In genomic region chr12:113586461-113586860, GRCh38 we compare ENCODE assay signal across 21 cellular contexts.
A peak's percentile ranks its signal among the peaks of the same experiment; 100 is the strongest.
DNase-seq lines count a peak whose midpoint lies in the region; ATAC-seq, FAIRE-seq and TF ChIP-seq lines count a peak whose summit lies in the region.
"Had no signal": no experiment of that assay in that cellular context is flagged by ENCODE, and none has a peak within 500 bp of the region (broad histone marks: within the 10 kb centered on the region; RNA-seq: fewer than 3 reads in every experiment).

No MANE protein-coding gene starts in this region.

- no peak overlapping the region for H2AFZ ChIP-seq in K562 (ENCODE audit: low read depth, low read length)
- H2AFZ ChIP-seq: GM23248 had no signal

- no peak for TF ChIP-seq CTCF in A549 (IDR thresholded peaks at IDR 0.05)
- TF ChIP-seq CTCF in K562 (IDR thresholded peaks at IDR 0.05 in 2 of 3, conservative IDR thresholded peaks at IDR 0.05 in 1 of 3; ENCODE audit: insufficient read depth in 2 of 3, low read depth in 1 of 3, low read length in 3 of 3), result no peak
- no peak for TF ChIP-seq CTCF in testis (IDR thresholded peaks at IDR 0.05)
- no peak for TF ChIP-seq CTCF in GM10266 (IDR thresholded peaks at IDR 0.05; ENCODE audit: control insufficient read depth, insufficient read depth, low read depth, missing control alignments)

- no peak overlapping the region for H3K4me3 ChIP-seq in A549
- H3K4me3 ChIP-seq in K562, result no peak overlapping the region
- no peak overlapping the region for H3K4me3 ChIP-seq in testis
- H3K4me3 ChIP-seq: GM23248 had no signal

- no peak overlapping the region for H3K9ac ChIP-seq in K562 (ENCODE audit: insufficient read depth in 1 of 2, low read depth in 2 of 2, low read length in 2 of 2)
- H3K9ac ChIP-seq: GM23248 had no signal

- in situ Hi-C loops in K562 (cut with MboI), result no loop called here

- WGBS in A549 (ENCODE audit: missing lambda C conversion rate), result 25% methylated on average over 4 of the region's 4 CpGs
- 53% methylated on average over 4 of the region's 4 CpGs for WGBS in K562 (ENCODE audit: insufficient coverage, low coverage, missing lambda C conversion rate)
- 76 to 90% methylated on average over 4 of the region's 4 CpGs for WGBS in testis, 2 donors

- POLR2A ChIA-PET in A549 (lab: Yijun Ruan, JAX), result no interaction called here
- POLR2A ChIA-PET in K562 (lab: Yijun Ruan, JAX), result no interaction called here

- no peaks in the 10 kb centered on the region for H3K9me1 ChIP-seq in K562 (ENCODE audit: control insufficient read depth, insufficient read depth, low read length)

- TF ChIP-seq EP300 in A549 (IDR thresholded peaks at IDR 0.05) (no peak), K562 (IDR thresholded peaks at IDR 0.05; ENCODE audit: low read length) (no peak)

- intact Hi-C loops in K562 (cut with micrococcal nuclease) (loop anchor here (10.0 kb wide), 1 partner anchor 122 kb away; no protein-coding TSS in a partner anchor), testis (cut with DNase I; ENCODE audit: low total_unique reads) (no loop called here)

- BruUV-seq in K562 (replicated peaks; lab: Mats Ljungman, UMichigan), result no TSS peak

- CTCF ChIA-PET in A549 (lab: Yijun Ruan, JAX), result no interaction called here
- CTCF ChIA-PET in K562 (lab: Yijun Ruan, JAX; ENCODE audit: low intra/inter-chr PET ratio), result no interaction called here

- H3K36me3 ChIP-seq in K562 (ENCODE audit: control insufficient read depth, insufficient read depth, low read length) (no peaks in the 10 kb centered on the region; the same call in 2 of the 3 replicates), testis (ENCODE audit: low read depth, missing control alignments) (no peaks in the 10 kb centered on the region)
- H3K36me3 ChIP-seq: BE2C had no signal

- H3K4me2 ChIP-seq in A549 (no peak overlapping the region), K562 (ENCODE audit: insufficient read depth, low read length) (no peak overlapping the region)

- DNase-seq in A549 (ENCODE audit: low read depth in 1 of 2, low spot score in 1 of 2) (no peak), ELR (ENCODE audit: low read depth) (peak; percentile 7), OCI-M1 (lab: John Stamatoyannopoulos, UW) (peak; percentile 29), K562 (ENCODE audit: extremely low read depth in 1 of 4, low spot score in 3 of 4) (peak in 2 of 4 experiments; percentile 25 to 43), testis (no peak), GM10266 (ENCODE audit: extremely low spot score) (no peak), ecto neural progenitor cell (ENCODE audit: low spot score) (no peak)
- DNase-seq: ACHN; BE2C; C1 segment of cervical spinal cord; CD4-positive, CD25-positive, alpha-beta regulatory T cell; CD8-positive, alpha-beta memory T cell; COR-L47; DMS 273 treated with DMSO at 0.1 percent for 48 hours; DMS79; GM23248; H7; HFFc6 had no signal

- peaks cover 9% of the 10 kb centered on the region; the same call in 1 of the 3 replicates for H3K9me3 ChIP-seq in A549
- no peaks in the 10 kb centered on the region for H3K9me3 ChIP-seq in K562 (replicated peaks; ENCODE audit: control insufficient read depth, insufficient read depth, low read depth, low read length)
- H3K9me3 ChIP-seq in testis, result no peaks in the 10 kb centered on the region
- H3K9me3 ChIP-seq: BE2C had no signal

- no peak for ATAC-seq in A549
- no peak for ATAC-seq in K562
- ATAC-seq: HCT116 had no signal

- H4K20me1 ChIP-seq in K562 (replicated peaks; ENCODE audit: control insufficient read depth, insufficient read depth, low read length), result no peaks in the 10 kb centered on the region; the same call in 1 of the 2 replicates

- no peak overlapping the region for H3K27ac ChIP-seq in A549
- no peak overlapping the region for H3K27ac ChIP-seq in K562 (ENCODE audit: extremely low read depth, low read depth, low read length)
- H3K27ac ChIP-seq in testis, result no peak overlapping the region
- H3K27ac ChIP-seq: GM23248 had no signal

- FAIRE-seq in A549 (lab: Jason Lieb, UNC), result no peak
- FAIRE-seq in K562 (lab: Jason Lieb, UNC), result peak; percentile 89
- FAIRE-seq: GM12891, GM19239 had no signal

- H3K27me3 ChIP-seq in K562 (ENCODE audit: control insufficient read depth in 2 of 2, insufficient read depth in 2 of 2, low read length in 2 of 2) (no peaks in the 10 kb centered on the region), testis (no peaks in the 10 kb centered on the region)

- H3K4me1 ChIP-seq in A549 (no peaks in the 10 kb centered on the region), K562 (replicated peaks in 1 of 2; ENCODE audit: control insufficient read depth in 2 of 2, insufficient read depth in 2 of 2, low read length in 2 of 2) (peaks cover 9 to 34% of the 10 kb centered on the region in 2 experiments), testis (no peaks in the 10 kb centered on the region)
- H3K4me1 ChIP-seq: BE2C had no signal

- TF ChIP-seq POLR2A in A549 (IDR thresholded peaks at IDR 0.05; ENCODE audit: low read length) (no peak), K562 (conservative IDR thresholded peaks at IDR 0.05) (no peak), testis (IDR thresholded peaks at IDR 0.05) (no peak)

- no peak for TF ChIP-seq RAD21 in A549 (conservative IDR thresholded peaks at IDR 0.05 in 1 of 2, IDR thresholded peaks at IDR 0.05 in 1 of 2)
- TF ChIP-seq RAD21 in K562 (CRISPR knock-in tag; conservative IDR thresholded peaks at IDR 0.05 in 1 of 2, IDR thresholded peaks at IDR 0.05 in 1 of 2), result no peak

- peaks cover 3% of the 10 kb centered on the region; the same call in 1 of the 3 replicates for H3K79me2 ChIP-seq in K562 (ENCODE audit: control insufficient read depth, insufficient read depth, low read length)

TF ChIP-seq in A549, 52 proteins besides CTCF, POLR2A, EP300 and RAD21:
- TF ChIP-seq HMGXB4 (CRISPR knock-in tag; IDR thresholded peaks at IDR 0.05; ENCODE audit: borderline replicate concordance) (no peak), MAFK (IDR thresholded peaks at IDR 0.05; ENCODE audit: partially characterized antibody) (peak; percentile 77), FOSL2 (IDR thresholded peaks at IDR 0.05) (no peak), FOSL2 (CRISPR knock-in tag; IDR thresholded peaks at IDR 0.05) (peak; percentile 56; the same call in 1 of the 2 replicates), E2F6 (IDR thresholded peaks at IDR 0.05; ENCODE audit: borderline replicate concordance, low read depth) (no peak)

TF ChIP-seq in K562, 482 proteins besides CTCF, POLR2A, EP300 and RAD21 (continues in another document):
- no peak for TF ChIP-seq XRCC5 (IDR thresholded peaks at IDR 0.05; ENCODE audit: low read depth, low read length)
- no peak for TF ChIP-seq ARID3A (IDR thresholded peaks at IDR 0.05; ENCODE audit: borderline replicate concordance, low read depth, low read length)
- TF ChIP-seq MCM2 (IDR thresholded peaks at IDR 0.05; ENCODE audit: low read depth), result no peak
- no peak for TF ChIP-seq NR1H2 (CRISPR knock-in tag; IDR thresholded peaks at IDR 0.05)
- TF ChIP-seq ZHX1 (conservative IDR thresholded peaks at IDR 0.05; ENCODE audit: low read length), result no peak
- no peak for TF ChIP-seq RFX7 (CRISPR knock-in tag; IDR thresholded peaks at IDR 0.05)
- TF ChIP-seq STAT5A (IDR thresholded peaks at IDR 0.05; ENCODE audit: borderline replicate concordance, low read length), result no peak
- TF ChIP-seq HNRNPL (IDR thresholded peaks at IDR 0.05; ENCODE audit: low read depth, low read length), result no peak
- TF ChIP-seq BCOR (IDR thresholded peaks at IDR 0.05), result peak; percentile 57; the same call in 1 of the 2 replicates
- 0 out of 2 replicates have a peak, but pooled peaks have one; percentile 20 for TF ChIP-seq ZNF766 (CRISPR knock-in tag; conservative IDR thresholded peaks at IDR 0.05)
- peak; percentile 81 for TF ChIP-seq DPF2 (IDR thresholded peaks at IDR 0.05)
- no peak for TF ChIP-seq ZNF507 (tag; conservative IDR thresholded peaks at IDR 0.05)
- no peak for TF ChIP-seq ZNF668 (CRISPR knock-in tag; IDR thresholded peaks at IDR 0.05)
- peak; percentile 23; the same call in 1 of the 2 replicates for TF ChIP-seq NFE2L1 (tag; IDR thresholded peaks at IDR 0.05; ENCODE audit: borderline replicate concordance, low read depth)
- no peak for TF ChIP-seq PPARD (CRISPR knock-in tag; IDR thresholded peaks at IDR 0.05)
- no peak for TF ChIP-seq ZC3H4 (CRISPR knock-in tag; IDR thresholded peaks at IDR 0.05; ENCODE audit: borderline replicate concordance)
- TF ChIP-seq BHLHE40 (IDR thresholded peaks at IDR 0.05; ENCODE audit: low read length), result no peak
- TF ChIP-seq ELF1 (tag; IDR thresholded peaks at IDR 0.05), result no peak
- no peak for TF ChIP-seq PHF20 (IDR thresholded peaks at IDR 0.05; ENCODE audit: partially characterized antibody)

Comparison
In these comparisons a context has a peak if more than half of its experiments do, and no peak if none do; other contexts are left out.
1. DNase-seq: peak in ELR (single experiment) and OCI-M1 (single experiment); none in A549 (0 of 2), testis (single experiment), GM10266 (single experiment) and ecto neural progenitor cell (single experiment).
2. Of the 35 proteins assayed by ChIP-seq in both K562 and A549: peak only in K562: CEBPB, EHMT2, JUNB and KDM1A; only in A549: none; in both: MAFK; in neither: 28; mixed calls (peak in some experiments, not most) for 2.